2 cellular contexts compared by ENCODE assay signal in genomic region chr7:205117-206010, GRCh38.
TF ChIP-seq lines count a peak whose summit lies in the region.

No MANE protein-coding gene starts in this region.

TF ChIP-seq in HEK293, 187 proteins besides CTCF, POLR2A, EP300 and RAD21:
- no peak for TF ChIP-seq ZNF660 (tag by site-specific recombination; IDR thresholded peaks at IDR 0.05)
- TF ChIP-seq ZNF121 (tag by site-specific recombination; IDR thresholded peaks at IDR 0.05) = peak; percentile 90

TF ChIP-seq in H1, 55 proteins besides CTCF, POLR2A, EP300 and RAD21:
- TF ChIP-seq EGR1 (IDR thresholded peaks at IDR 0.05; ENCODE audit: borderline replicate concordance, low read depth, low read length) (peak; percentile 68; the same call in 1 of the 2 replicates), KDM4A (IDR thresholded peaks at IDR 0.05; ENCODE audit: low read depth, low read length, severe bottlenecking) (no peak)
